Comparison of ENCODE assay signal across 1 cellular context in genomic region chr12:117294206-117294605, GRCh38.
TF ChIP-seq lines count a peak whose summit lies in the region.

No MANE protein-coding gene starts in this region.

TF ChIP-seq in WTC11, 78 proteins besides CTCF, POLR2A, EP300 and RAD21 (continued from another document):
- TF ChIP-seq ZNF532 (CRISPR knock-in tag; IDR thresholded peaks at IDR 0.05; ENCODE audit: borderline replicate concordance) (no peak), CBFB (CRISPR knock-in tag; IDR thresholded peaks at IDR 0.05; ENCODE audit: low read depth) (no peak), CREM (CRISPR knock-in tag; IDR thresholded peaks at IDR 0.05) (no peak), NFE2L1 (CRISPR knock-in tag; IDR thresholded peaks at IDR 0.05) (no peak), FOXP1 (CRISPR knock-in tag; IDR thresholded peaks at IDR 0.05; ENCODE audit: borderline replicate concordance) (no peak), PRDM15 (CRISPR knock-in tag; IDR thresholded peaks at IDR 0.05) (no peak), TEAD1 (CRISPR knock-in tag; IDR thresholded peaks at IDR 0.05) (no peak), GABPB1 (CRISPR knock-in tag; IDR thresholded peaks at IDR 0.05) (no peak)
